In the genomic region with DNA sequence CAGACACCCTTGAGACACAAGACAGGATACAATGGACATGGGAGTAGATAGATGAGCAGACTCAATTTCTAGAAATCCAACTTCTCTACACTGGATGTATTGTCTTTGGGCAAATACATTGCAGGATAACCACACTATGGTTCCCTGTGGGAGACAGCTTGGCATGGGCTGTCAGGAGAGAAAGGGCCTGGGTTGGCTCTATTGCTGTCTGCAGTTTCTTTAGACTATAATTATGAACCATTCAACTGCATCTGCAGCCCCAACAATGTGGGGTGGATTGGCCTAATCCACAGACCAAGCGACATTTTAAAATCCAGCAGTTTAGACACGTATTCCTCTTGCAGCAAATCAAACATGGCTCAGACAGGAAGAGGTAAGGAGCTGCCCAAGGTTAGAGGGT, we compare ENCODE assay signal across 21 cellular contexts.
DNase-seq lines count a peak whose midpoint lies in the region; ATAC-seq and TF ChIP-seq lines count a peak whose summit lies in the region.
"Had no signal": no experiment of that assay in that cellular context is flagged by ENCODE, and none has a peak within 500 bp of the region (broad histone marks: within the 10 kb centered on the region; RNA-seq: fewer than 3 reads in every experiment).

No MANE protein-coding gene starts in this region.

- H3K79me2 ChIP-seq in Loucy (ENCODE audit: insufficient read depth, low read length): peaks cover 19% of the 10 kb centered on the region; the same call in 1 of the 2 replicates

- no peaks in the 10 kb centered on the region for H3K36me3 ChIP-seq in Loucy (ENCODE audit: insufficient read depth, low read length)
- H3K36me3 ChIP-seq: neutrophil had no signal

- H3K4me2 ChIP-seq in Loucy (ENCODE audit: low read depth, low read length, poor library complexity, severe bottlenecking): peak overlapping the region; percentile 2

- no peak overlapping the region for H3K4me3 ChIP-seq in Loucy (ENCODE audit: low read length, poor library complexity, severe bottlenecking)
- H3K4me3 ChIP-seq: mucosa of descending colon, skin epidermis had no signal

- no peaks in the 10 kb centered on the region for H3K9me3 ChIP-seq in Loucy (ENCODE audit: insufficient read depth, low read depth, low read length)
- H3K9me3 ChIP-seq: mucosa of descending colon, neutrophil had no signal

- H3K9me2 ChIP-seq in Loucy (replicated peaks; ENCODE audit: low read depth, low read length): no peaks in the 10 kb centered on the region

- no peak for TF ChIP-seq CTCF in Loucy (conservative IDR thresholded peaks at IDR 0.05; ENCODE audit: low read length)

- H3F3A ChIP-seq in Loucy (ENCODE audit: low read depth): peaks cover 4% of the 10 kb centered on the region; the same call in 1 of the 2 replicates

- H3K4me1 ChIP-seq in Loucy (ENCODE audit: insufficient read depth, low read length, poor library complexity, severe bottlenecking): peaks cover 65% of the 10 kb centered on the region

- no peaks in the 10 kb centered on the region for H3K9me3 Mint-ChIP-seq in activated naive CD4-positive, alpha-beta T cell treated with anti-CD3 and anti-CD28 coated beads, Interleukin-2, amount 10 ng/mL, durations not matched to agents 7 days and 5 days
- H3K9me3 Mint-ChIP-seq in activated naive CD8-positive, alpha-beta T cell treated with anti-CD3 and anti-CD28 coated beads, Interleukin-2, amount 10 ng/mL, durations not matched to agents 7 days and 5 days: no peaks in the 10 kb centered on the region
- peaks cover 0 to 5% of the 10 kb centered on the region in 2 donors for H3K9me3 Mint-ChIP-seq in stimulated activated naive CD8-positive, alpha-beta T cell treated with anti-CD3 and anti-CD28 coated beads, Interleukin-15, amount 100 ng/mL, for 72 hours
- H3K9me3 Mint-ChIP-seq: type B pancreatic cell had no signal

- CTCF ChIA-PET in activated naive CD4-positive, alpha-beta T cell treated with anti-CD3 and anti-CD28 coated beads, Interleukin-2, amount 10 ng/mL, durations not matched to agents 7 days and 5 days (lab: Charles Lee): interaction anchor here (1.1 to 2.1 kb wide), 4 partner anchors 15 to 101 kb away, joined by 3 to 11 read pairs (median 6); no protein-coding TSS in a partner anchor

- H3K4me3 Mint-ChIP-seq in activated naive CD4-positive, alpha-beta T cell treated with anti-CD3 and anti-CD28 coated beads, Interleukin-2, amount 10 ng/mL, durations not matched to agents 7 days and 5 days: no peak overlapping the region
- H3K4me3 Mint-ChIP-seq in activated naive CD8-positive, alpha-beta T cell treated with anti-CD3 and anti-CD28 coated beads, Interleukin-2, amount 10 ng/mL, durations not matched to agents 7 days and 5 days: peak overlapping the region; percentile 49
- H3K4me3 Mint-ChIP-seq in stimulated activated naive CD8-positive, alpha-beta T cell treated with anti-CD3 and anti-CD28 coated beads, Interleukin-15, amount 100 ng/mL, for 72 hours: peak overlapping the region; percentile 68 to 73
- H3K4me3 Mint-ChIP-seq: type B pancreatic cell had no signal

- no peak for DNase-seq in activated naive CD4-positive, alpha-beta T cell treated with anti-CD3 and anti-CD28 coated beads, Interleukin-2, amount 10 ng/mL, durations not matched to agents 7 days and 5 days
- no peak for DNase-seq in activated naive CD4-positive, alpha-beta T cell (lab: John Stamatoyannopoulos, UW)
- no peak for DNase-seq in activated naive CD8-positive, alpha-beta T cell treated with anti-CD3 and anti-CD28 coated beads, Interleukin-2, amount 10 ng/mL, durations not matched to agents 7 days and 5 days
- DNase-seq in stimulated activated naive CD8-positive, alpha-beta T cell treated with anti-CD3 and anti-CD28 coated beads, Interleukin-15, amount 100 ng/mL, for 72 hours: no peak
- no peak for DNase-seq in activated effector memory CD4-positive, alpha-beta T cell treated with Interleukin-2 at 50 U/mL for 16 hours
- no peak for DNase-seq in NCI-H146 treated with DMSO at 0.1 percent for 48 hours (lab: John Stamatoyannopoulos, UW; ENCODE audit: unreplicated experiment)
- DNase-seq: activated CD4-positive, alpha-beta T cell treated with anti-CD3 and anti-CD28 coated beads for 1 hour; activated T-cell treated with anti-CD3 and anti-CD28 coated beads for 4 hours; amniotic stem cell; COR-L47; dermis blood vessel endothelial cell; H7; mucosa of descending colon; NCI-H1092; NCI-H2081 treated with DMSO at 0.1 percent for 48 hours; NCI-H524 had no signal

- no peaks in the 10 kb centered on the region for H3K27me3 ChIP-seq in Loucy (ENCODE audit: insufficient read depth, low read length, poor library complexity, severe bottlenecking)
- H3K27me3 ChIP-seq: neutrophil had no signal

- H4K20me1 ChIP-seq in Loucy (ENCODE audit: insufficient read depth, low read length, poor library complexity, severe bottlenecking): no peaks in the 10 kb centered on the region

- no peak for ATAC-seq in activated naive CD8-positive, alpha-beta T cell treated with anti-CD3 and anti-CD28 coated beads, Interleukin-2, amount 10 ng/mL, durations not matched to agents 7 days and 5 days (ENCODE audit: low read depth)
- ATAC-seq in stimulated activated naive CD8-positive, alpha-beta T cell treated with anti-CD3 and anti-CD28 coated beads, Interleukin-15, amount 100 ng/mL, for 72 hours: no peak
- no peak for ATAC-seq in GM21723 (IDR thresholded peaks at IDR 0.05; ENCODE audit: unreplicated experiment)
- ATAC-seq: mucosa of descending colon had no signal

- H2AFZ ChIP-seq in Loucy (ENCODE audit: low read length): no peak overlapping the region

- H3K27me3 Mint-ChIP-seq in activated naive CD4-positive, alpha-beta T cell treated with anti-CD3 and anti-CD28 coated beads, Interleukin-2, amount 10 ng/mL, durations not matched to agents 7 days and 5 days: no peaks in the 10 kb centered on the region
- no peaks in the 10 kb centered on the region for H3K27me3 Mint-ChIP-seq in activated naive CD8-positive, alpha-beta T cell treated with anti-CD3 and anti-CD28 coated beads, Interleukin-2, amount 10 ng/mL, durations not matched to agents 7 days and 5 days
- no peaks in the 10 kb centered on the region for H3K27me3 Mint-ChIP-seq in stimulated activated naive CD8-positive, alpha-beta T cell treated with anti-CD3 and anti-CD28 coated beads, Interleukin-15, amount 100 ng/mL, for 72 hours

- peaks cover 71% of the 10 kb centered on the region for H3K4me1 Mint-ChIP-seq in activated naive CD4-positive, alpha-beta T cell treated with anti-CD3 and anti-CD28 coated beads, Interleukin-2, amount 10 ng/mL, durations not matched to agents 7 days and 5 days
- peaks cover 56% of the 10 kb centered on the region for H3K4me1 Mint-ChIP-seq in activated naive CD8-positive, alpha-beta T cell treated with anti-CD3 and anti-CD28 coated beads, Interleukin-2, amount 10 ng/mL, durations not matched to agents 7 days and 5 days
- H3K4me1 Mint-ChIP-seq in stimulated activated naive CD8-positive, alpha-beta T cell treated with anti-CD3 and anti-CD28 coated beads, Interleukin-15, amount 100 ng/mL, for 72 hours: peaks cover 76% of the 10 kb centered on the region

- peak overlapping the region; percentile 100 for H3K27ac Mint-ChIP-seq in activated naive CD4-positive, alpha-beta T cell treated with anti-CD3 and anti-CD28 coated beads, Interleukin-2, amount 10 ng/mL, durations not matched to agents 7 days and 5 days
- H3K27ac Mint-ChIP-seq in activated naive CD8-positive, alpha-beta T cell treated with anti-CD3 and anti-CD28 coated beads, Interleukin-2, amount 10 ng/mL, durations not matched to agents 7 days and 5 days: peak overlapping the region; percentile 91
- H3K27ac Mint-ChIP-seq in stimulated activated naive CD8-positive, alpha-beta T cell treated with anti-CD3 and anti-CD28 coated beads, Interleukin-15, amount 100 ng/mL, for 72 hours: peak overlapping the region; percentile 82 to 95
- H3K27ac Mint-ChIP-seq: type B pancreatic cell had no signal

- H3K36me3 Mint-ChIP-seq in activated naive CD4-positive, alpha-beta T cell treated with anti-CD3 and anti-CD28 coated beads, Interleukin-2, amount 10 ng/mL, durations not matched to agents 7 days and 5 days: peaks cover 4% of the 10 kb centered on the region
- H3K36me3 Mint-ChIP-seq in activated naive CD8-positive, alpha-beta T cell treated with anti-CD3 and anti-CD28 coated beads, Interleukin-2, amount 10 ng/mL, durations not matched to agents 7 days and 5 days: peaks cover 5% of the 10 kb centered on the region
- H3K36me3 Mint-ChIP-seq: type B pancreatic cell had no signal

- POLR2A ChIA-PET in activated naive CD8-positive, alpha-beta T cell treated with anti-CD3 and anti-CD28 coated beads, Interleukin-2, amount 10 ng/mL, durations not matched to agents 7 days and 5 days (lab: Charles Lee): interaction anchor here (0.6 to 31.2 kb wide), 7 partner anchors 14 to 225 kb away, joined by 3 to 612 read pairs (median 28); no protein-coding TSS in a partner anchor

- peak overlapping the region; percentile 4 for H3K9ac ChIP-seq in Loucy (ENCODE audit: low read depth, low read length, poor library complexity, severe bottlenecking)
